Comparison of ENCODE assay signal across 11 cellular contexts in genomic region chr16:4515611-4516233, GRCh38. TPM values are rescaled to one million over a fixed set of nuclear protein-coding genes. Genes with fewer than 3 reads are reported as not detected.
A peak's percentile ranks its signal among the peaks of the same experiment; 100 is the strongest.
DNase-seq lines count a peak whose midpoint lies in the region; ATAC-seq and TF ChIP-seq lines count a peak whose summit lies in the region.
"Had no signal": no experiment of that assay in that cellular context is flagged by ENCODE, and none has a peak within 500 bp of the region (broad histone marks: within the 10 kb centered on the region; RNA-seq: fewer than 3 reads in every experiment).

No MANE protein-coding gene starts in this region.

- no peaks in the 10 kb centered on the region for H3K27me3 ChIP-seq in spleen (replicated peaks in 1 of 7)
- no peaks in the 10 kb centered on the region for H3K27me3 ChIP-seq in ovary

- peak overlapping the region in 1 of 5 experiments; percentile 13 for H3K4me3 Mint-ChIP-seq in brain

- DNase-seq in KBM-7 (peak; percentile 87), spleen (peak; percentile 59), globus pallidus (ENCODE audit: low spot score) (no peak), HCEC 1CT (no peak), ovary (no peak)
- DNase-seq: stimulated activated CD4-positive, alpha-beta T cell treated with anti-CD3 and anti-CD28 coated beads, Interleukin-4, amount 100 ng/mL, for 4 hours had no signal

- peak overlapping the region in 2 of 8 donors; percentile 2 to 42 for H3K4me3 ChIP-seq in spleen
- no peak overlapping the region for H3K4me3 ChIP-seq in ovary

- H3K9me3 ChIP-seq in spleen (no peaks in the 10 kb centered on the region), ovary (no peaks in the 10 kb centered on the region)

- H3K36me3 Mint-ChIP-seq in brain = peaks cover 17% of the 10 kb centered on the region

- peak; percentile 60 for ATAC-seq in GM19372 (IDR thresholded peaks at IDR 0.05; ENCODE audit: low read depth, unreplicated experiment)
- ATAC-seq in GM21717 (IDR thresholded peaks at IDR 0.05; ENCODE audit: unreplicated experiment) = no peak
- ATAC-seq: HCT116 had no signal

- H3K27ac Mint-ChIP-seq in brain = peak overlapping the region; percentile 49 to 88 (median 69)

- TF ChIP-seq POLR2A in spleen (IDR thresholded peaks at IDR 0.05) (no peak), ovary (IDR thresholded peaks at IDR 0.05) (no peak)

- peak overlapping the region; percentile 54 to 89 (median 76) for H3K27ac ChIP-seq in spleen
- peak overlapping the region in 1 of 2 donors; percentile 52 for H3K27ac ChIP-seq in ovary

- intact Hi-C loops in spleen (cut with DNase I; ENCODE audit: low total_unique reads) (no loop called here), ovary (cut with DNase I) (loop anchor here in 1 of 4 donors (10.0 kb wide), 1 partner anchor 69 kb away; no protein-coding TSS in a partner anchor)

- no peak for TF ChIP-seq EP300 in ovary (IDR thresholded peaks at IDR 0.05)

- no peaks in the 10 kb centered on the region for H3K9me3 Mint-ChIP-seq in brain

- H3K36me3 ChIP-seq in spleen = peaks cover 0 to 39% (median 26%) of the 10 kb centered on the region in 6 donors
- no peaks in the 10 kb centered on the region for H3K36me3 ChIP-seq in ovary

- WGBS in spleen, 5 donors = 10 to 20% (median 13%) methylated on average over 5 of the region's 5 CpGs
- WGBS in ovary, 3 donors = 51 to 59% (median 54%) methylated on average over 5 of the region's 5 CpGs

- in situ Hi-C loops in KBM-7 (cut with MboI; ENCODE audit: low pct_unique_long_range_greater_than_20kb, low sequenced_read_pairs) = no loop called here

- H3K4me1 ChIP-seq in spleen = peaks cover 29 to 72% (median 47%) of the 10 kb centered on the region in 6 donors
- no peaks in the 10 kb centered on the region for H3K4me1 ChIP-seq in ovary (ENCODE audit: insufficient read depth)

- no peaks in the 10 kb centered on the region for H3K27me3 Mint-ChIP-seq in brain

- H3K4me1 Mint-ChIP-seq in brain = peaks cover 44% of the 10 kb centered on the region

- TF ChIP-seq CTCF in brain (conservative IDR thresholded peaks at IDR 0.05) = no peak
- no peak for TF ChIP-seq CTCF in spleen (IDR thresholded peaks at IDR 0.05 in 8 of 11, conservative IDR thresholded peaks at IDR 0.05 in 3 of 11)
- no peak for TF ChIP-seq CTCF in ovary (IDR thresholded peaks at IDR 0.05)

RNA-seq across cellular contexts. Expression of gene CDIP1, which starts 22.9 kb away (rescaled TPM):
- polyA plus RNA-seq in brain (ENCODE audit: insufficient read depth, low read depth, low replicate concordance) = 161 TPM
- total RNA-seq in spleen = 10 to 100 TPM; 17.8 to 26.9 (median 21.8) TPM
- polyA plus RNA-seq in spleen = 10 to 100 TPM in 2 of 3 donors, 1 to 10 TPM in 1; 9.6 to 13.8 (median 12.1) TPM
- total RNA-seq in ovary = 10 to 100 TPM; 14.6 to 55.1 (median 41.4) TPM
- 10 to 100 TPM; 19.1 to 24.5 TPM for polyA plus RNA-seq in ovary

RNA-seq across cellular contexts. Expression of gene HMOX2, which starts 39.5 kb away (rescaled TPM):
- polyA plus RNA-seq in brain (ENCODE audit: insufficient read depth, low read depth, low replicate concordance) = 123 TPM
- 10 to 100 TPM; 34.6 to 73.8 (median 59.0) TPM for total RNA-seq in spleen
- 10 to 100 TPM; 26.6 to 48.0 (median 44.0) TPM for polyA plus RNA-seq in spleen
- total RNA-seq in ovary = 10 to 100 TPM; 25.0 to 40.5 (median 31.6) TPM
- 10 to 100 TPM; 29.5 to 73.3 TPM for polyA plus RNA-seq in ovary

RNA-seq across cellular contexts. Expression of gene C16orf96, which starts 40.4 kb away (rescaled TPM):
- polyA plus RNA-seq in brain (ENCODE audit: insufficient read depth, low read depth, low replicate concordance) (0.90 TPM), spleen (under 1 TPM; 0.06 to 0.07 (median 0.06) TPM), ovary (under 1 TPM; 0.07 to 0.08 TPM)
- total RNA-seq in spleen (under 1 TPM; 0.17 to 0.33 (median 0.23) TPM), ovary (under 1 TPM; 0.10 to 0.30 (median 0.13) TPM)
- total RNA-seq: fibroblast of villous mesenchyme had no signal

RNA-seq across cellular contexts. Expression of gene NMRAL1, which starts 41.3 kb away (rescaled TPM):
- polyA plus RNA-seq in brain (ENCODE audit: insufficient read depth, low read depth, low replicate concordance) = 116 TPM
- 10 to 100 TPM; 26.3 to 49.0 (median 40.6) TPM for total RNA-seq in spleen
- polyA plus RNA-seq in spleen = 10 to 100 TPM; 40.1 to 58.6 (median 44.9) TPM
- 10 to 100 TPM; 41.7 to 72.7 (median 51.5) TPM for total RNA-seq in ovary
- 10 to 100 TPM; 15.0 to 56.5 TPM for polyA plus RNA-seq in ovary

Comparison
In these comparisons a context has a peak if more than half of its experiments do, and no peak if none do; other contexts are left out.
1. DNase-seq: peak in KBM-7 (single experiment) and spleen (single experiment); none in globus pallidus (single experiment), HCEC 1CT (single experiment) and ovary (0 of 5).